Comparison of ENCODE assay signal across 28 cellular contexts in genomic region chr19:30237146-30237545, GRCh38.
"Had no signal": no experiment of that assay in that cellular context is flagged by ENCODE, and none has a peak within 500 bp of the region (broad histone marks: within the 10 kb centered on the region; RNA-seq: fewer than 3 reads in every experiment).

No MANE protein-coding gene starts in this region.

- H3K9me3 ChIP-seq: left lung, lower lobe of right lung, ovary, right atrium auricular region, right lobe of liver, tibial nerve, uterus had no signal

- H3K4me1 ChIP-seq: left lung, lower lobe of right lung, right atrium auricular region, right lobe of liver, uterus had no signal

- FAIRE-seq: islet of Langerhans, kidney had no signal

- H3K27me3 ChIP-seq: ovary, right atrium auricular region, right lobe of liver, uterus had no signal

- H3K4me2 ChIP-seq: smooth muscle cell had no signal

- DNase-seq: immature natural killer cell; kidney; left colon; left lung; lower lobe of right lung; mammary epithelial cell; mesenchymal stem cell; naive B cell; natural killer cell; nephron progenitor cell; ovary; right lobe of liver; stimulated activated CD4-positive, alpha-beta T cell treated with anti-CD3 and anti-CD28 coated beads, Interleukin-1b, Interleukin-23, amount 100 ng/mL, for 48 hours; stimulated activated CD4-positive, alpha-beta T cell treated with anti-CD3 and anti-CD28 coated beads, Interleukin-2, amount 100 ng/mL, for 48 hours; stimulated activated CD4-positive, alpha-beta T cell treated with anti-CD3 and anti-CD28 coated beads, Interleukin-4, amount 100 ng/mL, for 4 hours; stimulated activated CD8-positive, alpha-beta memory T cell treated with anti-CD3 and anti-CD28 coated beads, Interleukin-4, amount 100 ng/mL, for 48 hours; stimulated activated naive CD4-positive, alpha-beta T cell treated with Interleukin-2 at 50 U/mL for 16 hours; stimulated activated naive CD8-positive, alpha-beta T cell treated with anti-CD3 and anti-CD28 coated beads, Interleukin-15, amount 100 ng/mL, for 72 hours; substantia nigra; uterus had no signal

- ATAC-seq: left colon; left lung; lower lobe of right lung; natural killer cell; right lobe of liver; stimulated activated memory B cell treated with anti-CD40 and anti-IgM and Interleukin-4, amounts not matched to agents 10 μg/mL and 1 μg/mL and 100 μg/mL, for 72 hours; stimulated activated naive CD8-positive, alpha-beta T cell treated with anti-CD3 and anti-CD28 coated beads, Interleukin-15, amount 100 ng/mL, for 72 hours had no signal

- H3K27ac ChIP-seq: left lung, lower lobe of right lung, ovary, right atrium auricular region, right lobe of liver, uterus had no signal

- H3K36me3 Mint-ChIP-seq: immature natural killer cell; mesothelial cell of epicardium; naive B cell; natural killer cell; stimulated activated memory B cell treated with anti-CD40 and anti-IgM and Interleukin-4, amounts not matched to agents 10 μg/mL and 1 μg/mL and 100 μg/mL, for 72 hours had no signal

- H3K36me3 ChIP-seq: left lung, lower lobe of right lung, ovary, right atrium auricular region, right lobe of liver, tibial nerve, uterus had no signal

- H3K4me3 ChIP-seq: left lung, lower lobe of right lung, ovary, right atrium auricular region, right lobe of liver, smooth muscle cell, tibial nerve, uterus had no signal

- H3K27ac Mint-ChIP-seq: immature natural killer cell; mesothelial cell of epicardium; naive B cell; natural killer cell; nephron progenitor cell; progenitor cell of endocrine pancreas; stimulated activated memory B cell treated with anti-CD40 and anti-IgM and Interleukin-4, amounts not matched to agents 10 μg/mL and 1 μg/mL and 100 μg/mL, for 72 hours; stimulated activated naive CD8-positive, alpha-beta T cell treated with anti-CD3 and anti-CD28 coated beads, Interleukin-15, amount 100 ng/mL, for 72 hours; type B pancreatic cell had no signal

- H3K4me1 Mint-ChIP-seq: immature natural killer cell; mesothelial cell of epicardium; naive B cell; natural killer cell; stimulated activated memory B cell treated with anti-CD40 and anti-IgM and Interleukin-4, amounts not matched to agents 10 μg/mL and 1 μg/mL and 100 μg/mL, for 72 hours; stimulated activated naive CD8-positive, alpha-beta T cell treated with anti-CD3 and anti-CD28 coated beads, Interleukin-15, amount 100 ng/mL, for 72 hours had no signal

- H3K9me3 Mint-ChIP-seq: mesothelial cell of epicardium, natural killer cell, nephron progenitor cell, type B pancreatic cell had no signal

- H3K4me3 Mint-ChIP-seq: immature natural killer cell; mesothelial cell of epicardium; naive B cell; natural killer cell; nephron progenitor cell; stimulated activated memory B cell treated with anti-CD40 and anti-IgM and Interleukin-4, amounts not matched to agents 10 μg/mL and 1 μg/mL and 100 μg/mL, for 72 hours; stimulated activated naive CD8-positive, alpha-beta T cell treated with anti-CD3 and anti-CD28 coated beads, Interleukin-15, amount 100 ng/mL, for 72 hours; type B pancreatic cell had no signal
